In the genomic region with DNA sequence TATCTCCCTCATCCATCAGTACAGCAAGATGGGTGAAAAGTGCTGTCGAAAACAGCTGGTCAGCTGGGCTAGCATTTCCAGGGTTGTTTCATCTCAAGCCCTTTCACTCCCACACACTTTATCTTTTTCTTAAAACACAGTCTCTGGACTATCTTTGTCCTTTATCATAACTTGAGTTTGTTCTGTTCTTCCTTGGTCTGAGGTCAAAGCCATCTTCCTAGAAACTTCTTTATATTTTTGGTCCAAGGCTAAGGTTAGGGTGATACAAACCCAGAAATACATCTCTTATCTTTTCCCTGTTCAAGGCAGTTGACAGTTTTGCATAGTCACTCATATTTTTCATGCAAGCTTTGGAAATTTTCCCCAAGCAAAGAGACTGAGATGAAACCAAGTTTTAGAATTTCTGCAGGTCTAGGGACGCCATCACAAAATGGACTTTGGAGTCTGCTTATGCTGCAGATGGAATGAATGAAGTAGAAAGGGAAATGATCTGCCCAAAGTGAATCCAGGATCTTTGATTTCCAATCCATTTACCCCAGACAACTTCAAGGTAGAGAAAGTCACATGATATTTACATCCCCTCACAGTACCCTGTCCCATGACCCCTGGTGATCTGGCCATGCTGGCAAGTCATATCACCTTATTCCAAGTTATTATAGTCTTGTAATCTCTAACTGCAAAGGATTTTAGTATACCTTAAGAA, we compare ENCODE assay signal across 1 cellular context.
TF ChIP-seq lines count a peak whose summit lies in the region.

No MANE protein-coding gene starts in this region.

TF ChIP-seq in K562, 482 proteins besides CTCF, POLR2A, EP300 and RAD21 (continued from another document and continues in another):
- TF ChIP-seq, protein P1, sequence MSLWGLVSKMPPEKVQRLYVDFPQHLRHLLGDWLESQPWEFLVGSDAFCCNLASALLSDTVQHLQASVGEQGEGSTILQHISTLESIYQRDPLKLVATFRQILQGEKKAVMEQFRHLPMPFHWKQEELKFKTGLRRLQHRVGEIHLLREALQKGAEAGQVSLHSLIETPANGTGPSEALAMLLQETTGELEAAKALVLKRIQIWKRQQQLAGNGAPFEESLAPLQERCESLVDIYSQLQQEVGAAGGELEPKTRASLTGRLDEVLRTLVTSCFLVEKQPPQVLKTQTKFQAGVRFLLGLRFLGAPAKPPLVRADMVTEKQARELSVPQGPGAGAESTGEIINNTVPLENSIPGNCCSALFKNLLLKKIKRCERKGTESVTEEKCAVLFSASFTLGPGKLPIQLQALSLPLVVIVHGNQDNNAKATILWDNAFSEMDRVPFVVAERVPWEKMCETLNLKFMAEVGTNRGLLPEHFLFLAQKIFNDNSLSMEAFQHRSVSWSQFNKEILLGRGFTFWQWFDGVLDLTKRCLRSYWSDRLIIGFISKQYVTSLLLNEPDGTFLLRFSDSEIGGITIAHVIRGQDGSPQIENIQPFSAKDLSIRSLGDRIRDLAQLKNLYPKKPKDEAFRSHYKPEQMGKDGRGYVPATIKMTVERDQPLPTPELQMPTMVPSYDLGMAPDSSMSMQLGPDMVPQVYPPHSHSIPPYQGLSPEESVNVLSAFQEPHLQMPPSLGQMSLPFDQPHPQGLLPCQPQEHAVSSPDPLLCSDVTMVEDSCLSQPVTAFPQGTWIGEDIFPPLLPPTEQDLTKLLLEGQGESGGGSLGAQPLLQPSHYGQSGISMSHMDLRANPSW (CRISPR knock-in tag; IDR thresholded peaks at IDR 0.05) = no peak
- TF ChIP-seq, protein P2, sequence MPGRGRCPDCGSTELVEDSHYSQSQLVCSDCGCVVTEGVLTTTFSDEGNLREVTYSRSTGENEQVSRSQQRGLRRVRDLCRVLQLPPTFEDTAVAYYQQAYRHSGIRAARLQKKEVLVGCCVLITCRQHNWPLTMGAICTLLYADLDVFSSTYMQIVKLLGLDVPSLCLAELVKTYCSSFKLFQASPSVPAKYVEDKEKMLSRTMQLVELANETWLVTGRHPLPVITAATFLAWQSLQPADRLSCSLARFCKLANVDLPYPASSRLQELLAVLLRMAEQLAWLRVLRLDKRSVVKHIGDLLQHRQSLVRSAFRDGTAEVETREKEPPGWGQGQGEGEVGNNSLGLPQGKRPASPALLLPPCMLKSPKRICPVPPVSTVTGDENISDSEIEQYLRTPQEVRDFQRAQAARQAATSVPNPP (IDR thresholded peaks at IDR 0.05; ENCODE audit: borderline replicate concordance, insufficient read depth, insufficient read length) = no peak
- TF ChIP-seq RBM25 (IDR thresholded peaks at IDR 0.05; ENCODE audit: low read depth, low read length, severe bottlenecking) (no peak), SRSF9 (IDR thresholded peaks at IDR 0.05; ENCODE audit: borderline replicate concordance, low read depth, low read length) (no peak), ZNF316 (IDR thresholded peaks at IDR 0.05) (peak; percentile 90), TEAD2 (tag; IDR thresholded peaks at IDR 0.05) (no peak), NCOA1 (IDR thresholded peaks at IDR 0.05; ENCODE audit: low read depth) (peak; percentile 68), NFATC3 (IDR thresholded peaks at IDR 0.05) (no peak), SNRNP70 (optimal IDR thresholded peaks at IDR 0.05; ENCODE audit: low read depth, low read length) (no peak), SMARCB1 (IDR thresholded peaks at IDR 0.05; ENCODE audit: insufficient read length, low read depth) (no peak), SUPT5H (IDR thresholded peaks at IDR 0.05) (no peak), HDGF (IDR thresholded peaks at IDR 0.05) (no peak), ZBTB17 (CRISPR knock-in tag; IDR thresholded peaks at IDR 0.05) (no peak), FIP1L1 (IDR thresholded peaks at IDR 0.05; ENCODE audit: low read depth, low read length, poor library complexity, severe bottlenecking) (no peak), KLF13 (tag; IDR thresholded peaks at IDR 0.05; ENCODE audit: borderline replicate concordance, low read depth) (no peak), FOXP1 (CRISPR knock-in tag; IDR thresholded peaks at IDR 0.05) (no peak), CCAR2 (IDR thresholded peaks at IDR 0.05; ENCODE audit: low read depth, low read length) (no peak), TAF7 (tag; IDR thresholded peaks at IDR 0.05) (no peak), KDM5B (IDR thresholded peaks at IDR 0.05; ENCODE audit: insufficient replicate concordance, low read depth, low read length) (no peak), U2AF2 (optimal IDR thresholded peaks at IDR 0.05; ENCODE audit: low read depth, low read length) (no peak), ID3 (CRISPR knock-in tag; IDR thresholded peaks at IDR 0.05) (no peak), ID3 (tag; IDR thresholded peaks at IDR 0.05) (0 out of 2 replicates have a peak, but pooled peaks have one; percentile 30), BRCA1 (IDR thresholded peaks at IDR 0.05) (no peak), BRCA1 (CRISPR knock-in tag; IDR thresholded peaks at IDR 0.05) (no peak), HMG20A (CRISPR knock-in tag; conservative IDR thresholded peaks at IDR 0.05) (no peak), HES1 (IDR thresholded peaks at IDR 0.05; ENCODE audit: low read depth) (peak; percentile 83), NR2C1 (IDR thresholded peaks at IDR 0.05) (no peak; the same call in 1 of the 2 replicates), NR2C1 (tag; IDR thresholded peaks at IDR 0.05) (no peak), TCF3 (CRISPR knock-in tag; IDR thresholded peaks at IDR 0.05) (peak; percentile 63), CEBPB (tag; IDR thresholded peaks at IDR 0.05) (no peak), MBD2 (IDR thresholded peaks at IDR 0.05; ENCODE audit: borderline replicate concordance, low read depth) (no peak), MAFG (tag; conservative IDR thresholded peaks at IDR 0.05) (peak; percentile 92), CREB1 (IDR thresholded peaks at IDR 0.05) (no peak), CREB1 (CRISPR knock-in tag; IDR thresholded peaks at IDR 0.05) (no peak), ZNF282 (CRISPR knock-in tag; IDR thresholded peaks at IDR 0.05) (no peak), ATF7 (IDR thresholded peaks at IDR 0.05) (peak; percentile 49), ETS2 (tag; IDR thresholded peaks at IDR 0.05; ENCODE audit: borderline replicate concordance, poor library complexity, severe bottlenecking) (no peak), PBX2 (CRISPR knock-in tag; IDR thresholded peaks at IDR 0.05; ENCODE audit: low read depth) (no peak), PBX2 (tag; conservative IDR thresholded peaks at IDR 0.05; ENCODE audit: low read depth) (peak; percentile 50; the same call in 1 of the 2 replicates), SMAD2 (IDR thresholded peaks at IDR 0.05; ENCODE audit: low read depth, low read length) (no peak), SAP30 (IDR thresholded peaks at IDR 0.05; ENCODE audit: borderline replicate concordance, insufficient read depth, low read depth, low read length, poor library complexity, severe bottlenecking) (no peak), MYC (IDR thresholded peaks at IDR 0.05; ENCODE audit: low read depth, low read length) (no peak), MYC (CRISPR knock-in tag; IDR thresholded peaks at IDR 0.05; ENCODE audit: borderline replicate concordance, low read depth) (no peak), BACH1 (tag; IDR thresholded peaks at IDR 0.05) (peak; percentile 39; the same call in 1 of the 2 replicates), ZNF24 (IDR thresholded peaks at IDR 0.05) (no peak), SAFB (IDR thresholded peaks at IDR 0.05; ENCODE audit: borderline replicate concordance, low read depth, low read length) (no peak), ZKSCAN8 (CRISPR knock-in tag; IDR thresholded peaks at IDR 0.05) (no peak), PCBP1 (IDR thresholded peaks at IDR 0.05; ENCODE audit: low read depth, low read length, poor library complexity, severe bottlenecking) (no peak), SAFB2 (IDR thresholded peaks at IDR 0.05; ENCODE audit: borderline replicate concordance, low read depth, low read length, severe bottlenecking) (no peak), DDX20 (tag; IDR thresholded peaks at IDR 0.05; ENCODE audit: low read depth) (no peak), DPF2 (IDR thresholded peaks at IDR 0.05) (peak; percentile 85), SETDB1 (IDR thresholded peaks at IDR 0.05; ENCODE audit: low read length) (no peak)
- TF ChIP-seq, protein P3, sequence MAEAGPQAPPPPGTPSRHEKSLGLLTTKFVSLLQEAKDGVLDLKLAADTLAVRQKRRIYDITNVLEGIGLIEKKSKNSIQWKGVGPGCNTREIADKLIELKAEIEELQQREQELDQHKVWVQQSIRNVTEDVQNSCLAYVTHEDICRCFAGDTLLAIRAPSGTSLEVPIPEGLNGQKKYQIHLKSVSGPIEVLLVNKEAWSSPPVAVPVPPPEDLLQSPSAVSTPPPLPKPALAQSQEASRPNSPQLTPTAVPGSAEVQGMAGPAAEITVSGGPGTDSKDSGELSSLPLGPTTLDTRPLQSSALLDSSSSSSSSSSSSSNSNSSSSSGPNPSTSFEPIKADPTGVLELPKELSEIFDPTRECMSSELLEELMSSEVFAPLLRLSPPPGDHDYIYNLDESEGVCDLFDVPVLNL (CRISPR knock-in tag; IDR thresholded peaks at IDR 0.05; ENCODE audit: low read depth) = no peak
- TF ChIP-seq, protein P4, sequence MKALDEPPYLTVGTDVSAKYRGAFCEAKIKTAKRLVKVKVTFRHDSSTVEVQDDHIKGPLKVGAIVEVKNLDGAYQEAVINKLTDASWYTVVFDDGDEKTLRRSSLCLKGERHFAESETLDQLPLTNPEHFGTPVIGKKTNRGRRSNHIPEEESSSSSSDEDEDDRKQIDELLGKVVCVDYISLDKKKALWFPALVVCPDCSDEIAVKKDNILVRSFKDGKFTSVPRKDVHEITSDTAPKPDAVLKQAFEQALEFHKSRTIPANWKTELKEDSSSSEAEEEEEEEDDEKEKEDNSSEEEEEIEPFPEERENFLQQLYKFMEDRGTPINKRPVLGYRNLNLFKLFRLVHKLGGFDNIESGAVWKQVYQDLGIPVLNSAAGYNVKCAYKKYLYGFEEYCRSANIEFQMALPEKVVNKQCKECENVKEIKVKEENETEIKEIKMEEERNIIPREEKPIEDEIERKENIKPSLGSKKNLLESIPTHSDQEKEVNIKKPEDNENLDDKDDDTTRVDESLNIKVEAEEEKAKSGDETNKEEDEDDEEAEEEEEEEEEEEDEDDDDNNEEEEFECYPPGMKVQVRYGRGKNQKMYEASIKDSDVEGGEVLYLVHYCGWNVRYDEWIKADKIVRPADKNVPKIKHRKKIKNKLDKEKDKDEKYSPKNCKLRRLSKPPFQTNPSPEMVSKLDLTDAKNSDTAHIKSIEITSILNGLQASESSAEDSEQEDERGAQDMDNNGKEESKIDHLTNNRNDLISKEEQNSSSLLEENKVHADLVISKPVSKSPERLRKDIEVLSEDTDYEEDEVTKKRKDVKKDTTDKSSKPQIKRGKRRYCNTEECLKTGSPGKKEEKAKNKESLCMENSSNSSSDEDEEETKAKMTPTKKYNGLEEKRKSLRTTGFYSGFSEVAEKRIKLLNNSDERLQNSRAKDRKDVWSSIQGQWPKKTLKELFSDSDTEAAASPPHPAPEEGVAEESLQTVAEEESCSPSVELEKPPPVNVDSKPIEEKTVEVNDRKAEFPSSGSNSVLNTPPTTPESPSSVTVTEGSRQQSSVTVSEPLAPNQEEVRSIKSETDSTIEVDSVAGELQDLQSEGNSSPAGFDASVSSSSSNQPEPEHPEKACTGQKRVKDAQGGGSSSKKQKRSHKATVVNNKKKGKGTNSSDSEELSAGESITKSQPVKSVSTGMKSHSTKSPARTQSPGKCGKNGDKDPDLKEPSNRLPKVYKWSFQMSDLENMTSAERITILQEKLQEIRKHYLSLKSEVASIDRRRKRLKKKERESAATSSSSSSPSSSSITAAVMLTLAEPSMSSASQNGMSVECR (CRISPR knock-in tag; IDR thresholded peaks at IDR 0.05) = no peak
- TF ChIP-seq, protein P5, sequence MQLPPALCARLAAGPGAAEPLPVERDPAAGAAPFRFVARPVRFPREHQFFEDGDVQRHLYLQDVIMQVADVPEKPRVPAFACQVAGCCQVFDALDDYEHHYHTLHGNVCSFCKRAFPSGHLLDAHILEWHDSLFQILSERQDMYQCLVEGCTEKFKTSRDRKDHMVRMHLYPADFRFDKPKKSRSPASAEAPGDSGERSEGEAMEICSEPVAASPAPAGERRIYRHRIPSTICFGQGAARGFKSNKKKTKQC (CRISPR knock-in tag; IDR thresholded peaks at IDR 0.05) = no peak
- TF ChIP-seq, protein P6, sequence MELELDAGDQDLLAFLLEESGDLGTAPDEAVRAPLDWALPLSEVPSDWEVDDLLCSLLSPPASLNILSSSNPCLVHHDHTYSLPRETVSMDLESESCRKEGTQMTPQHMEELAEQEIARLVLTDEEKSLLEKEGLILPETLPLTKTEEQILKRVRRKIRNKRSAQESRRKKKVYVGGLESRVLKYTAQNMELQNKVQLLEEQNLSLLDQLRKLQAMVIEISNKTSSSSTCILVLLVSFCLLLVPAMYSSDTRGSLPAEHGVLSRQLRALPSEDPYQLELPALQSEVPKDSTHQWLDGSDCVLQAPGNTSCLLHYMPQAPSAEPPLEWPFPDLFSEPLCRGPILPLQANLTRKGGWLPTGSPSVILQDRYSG (tag; conservative IDR thresholded peaks at IDR 0.05; ENCODE audit: low read depth) = no peak
